Comparison of ENCODE assay signal across 10 cellular contexts in genomic region chr17:78977992-78978973, GRCh38. TPM values are rescaled to one million over a fixed set of nuclear protein-coding genes. Genes with fewer than 3 reads are reported as not detected.
A peak's percentile ranks its signal among the peaks of the same experiment; 100 is the strongest.
DNase-seq lines count a peak whose midpoint lies in the region; ATAC-seq and TF ChIP-seq lines count a peak whose summit lies in the region.
"Had no signal": no experiment of that assay in that cellular context is flagged by ENCODE, and none has a peak within 500 bp of the region (broad histone marks: within the 10 kb centered on the region; RNA-seq: fewer than 3 reads in every experiment).

No MANE protein-coding gene starts in this region.

- no peak overlapping the region for H2AFZ ChIP-seq in PC-9
- H2AFZ ChIP-seq in osteoblast (ENCODE audit: low read length), result no peak overlapping the region

- no peaks in the 10 kb centered on the region; the same call in 1 of the 2 replicates for H4K20me1 ChIP-seq in PC-9 (ENCODE audit: insufficient read depth)
- H4K20me1 ChIP-seq in osteoblast (ENCODE audit: insufficient read depth, low read length), result peaks cover 4% of the 10 kb centered on the region

- in situ Hi-C loops in HAP-1 (cut with MboI; ENCODE audit: low sequenced_read_pairs), result loop anchor here (10.0 kb wide), 1 partner anchor 803 kb away; no protein-coding TSS in a partner anchor

- intact Hi-C loops in PC-9 (cut with micrococcal nuclease; ENCODE audit: unreplicated experiment), result loop anchor here (2.0 kb wide), 1 partner anchor 27 kb away; no protein-coding TSS in a partner anchor

- H3K4me1 ChIP-seq in HAP-1 (peaks cover 17% of the 10 kb centered on the region), PC-9 (replicated peaks; ENCODE audit: insufficient read depth) (peaks cover 21% of the 10 kb centered on the region), osteoblast (ENCODE audit: insufficient read depth, low read length) (peaks cover 37% of the 10 kb centered on the region)

- no TSS peak for BruUV-seq in PC-9 (replicated peaks; lab: Mats Ljungman, UMichigan)

- no peaks in the 10 kb centered on the region; the same call in 1 of the 2 replicates for H3F3A ChIP-seq in PC-9 (ENCODE audit: insufficient read depth, low read depth)

- TF ChIP-seq CTCF in PC-9 (conservative IDR thresholded peaks at IDR 0.05) (no peak), epithelial cell of proximal tubule (conservative IDR thresholded peaks at IDR 0.05; ENCODE audit: low read depth, low read length) (no peak), osteoblast (IDR thresholded peaks at IDR 0.05; ENCODE audit: extremely low read depth, low read depth, low read length) (no peak)

- H3K79me2 ChIP-seq in PC-9 (ENCODE audit: low read depth) (peaks cover 33% of the 10 kb centered on the region), osteoblast (ENCODE audit: insufficient read depth, low read length) (peaks cover 26% of the 10 kb centered on the region)

- DNase-seq in HAP-1 (ENCODE audit: low spot score in 2 of 2), result no peak
- DNase-seq in PC-9, result peak in 1 of 2 experiments; percentile 59
- DNase-seq in epithelial cell of proximal tubule (ENCODE audit: low read depth), result no peak
- DNase-seq in osteoblast (ENCODE audit: insufficient read length, low spot score, missing footprints), result peak; percentile 62
- no peak for DNase-seq in activated CD4-positive, CD25-positive, alpha-beta regulatory T cell treated with anti-CD3 and anti-CD28 coated beads, Interleukin-2, amount 50 U/mL, for 72 hours
- no peak for DNase-seq in NCI-H2171 treated with DMSO at 0.1 percent for 48 hours (lab: John Stamatoyannopoulos, UW)
- no peak for DNase-seq in NCI-H1105 (lab: John Stamatoyannopoulos, UW)
- DNase-seq: glutamatergic neuron; stimulated activated naive B cell treated with anti-CD40 and anti-IgM and Interleukin-4, amounts not matched to agents 10 μg/mL and 1 μg/mL and 100 μg/mL, for 72 hours had no signal

- no peak for ATAC-seq in GM19035 (IDR thresholded peaks at IDR 0.05; ENCODE audit: unreplicated experiment)
- ATAC-seq: stimulated activated naive B cell treated with anti-CD40 and anti-IgM and Interleukin-4, amounts not matched to agents 10 μg/mL and 1 μg/mL and 100 μg/mL, for 72 hours had no signal

- H3K4me3 ChIP-seq in HAP-1 (peak overlapping the region; percentile 40), PC-9 (peak overlapping the region; percentile 81), epithelial cell of proximal tubule (ENCODE audit: low read depth, low read length) (peak overlapping the region; percentile 64), osteoblast (ENCODE audit: insufficient read depth, low read length) (no peak overlapping the region)

- POLR2A ChIA-PET in PC-9 (lab: Charles Lee; ENCODE audit: unreplicated experiment), result interaction anchor here (0.6 kb wide), 3 partner anchors 21 to 137 kb away, joined by 3 to 10 read pairs (median 5); no protein-coding TSS in a partner anchor

- H3K4me2 ChIP-seq in PC-9, result peak overlapping the region; percentile 92
- H3K4me2 ChIP-seq in osteoblast (ENCODE audit: insufficient read depth, low read length), result peak overlapping the region; percentile 84

- CTCF ChIA-PET in PC-9 (lab: Charles Lee), result interaction anchor here (0.6 to 0.7 kb wide), 3 partner anchors 25 to 271 kb away, joined by 3 to 7 read pairs (median 5); no protein-coding TSS in a partner anchor

- H3K36me3 ChIP-seq in HAP-1 (replicated peaks) (peaks cover 43% of the 10 kb centered on the region), PC-9 (ENCODE audit: low read depth) (no peaks in the 10 kb centered on the region), osteoblast (ENCODE audit: insufficient read depth, low read length) (peaks cover 7% of the 10 kb centered on the region)

- H3K27me3 ChIP-seq in HAP-1 (ENCODE audit: low read depth) (no peaks in the 10 kb centered on the region), PC-9 (ENCODE audit: insufficient read depth, low read depth) (no peaks in the 10 kb centered on the region), osteoblast (ENCODE audit: insufficient read depth, low read length) (no peaks in the 10 kb centered on the region)

- no peak overlapping the region for H3K27ac ChIP-seq in PC-9
- no peak overlapping the region for H3K27ac ChIP-seq in osteoblast (ENCODE audit: low read depth, low read length)

- no peaks in the 10 kb centered on the region for H3K9me3 ChIP-seq in HAP-1
- H3K9me3 ChIP-seq in PC-9 (ENCODE audit: insufficient read depth, low read depth), result no peaks in the 10 kb centered on the region
- no peaks in the 10 kb centered on the region for H3K9me3 ChIP-seq in osteoblast (ENCODE audit: low read depth, low read length)

- H3K9me2 ChIP-seq in PC-9 (ENCODE audit: insufficient read depth), result no peaks in the 10 kb centered on the region

RNA-seq across cellular contexts. Expression of gene LGALS3BP, which starts 1.4 kb away (rescaled TPM):
- 507 and 685 TPM in 2 replicates for total RNA-seq in PC-9 (2021)
- 258 and 338 TPM in 2 replicates for total RNA-seq in epithelial cell of proximal tubule
- total RNA-seq in osteoblast, result 388 and 457 TPM in 2 replicates

RNA-seq across cellular contexts. Expression of gene CANT1, which starts 31.3 kb away (rescaled TPM):
- total RNA-seq in PC-9 (2021), result 116 and 183 TPM in 2 replicates
- total RNA-seq in epithelial cell of proximal tubule, result 50.9 and 60.3 TPM in 2 replicates
- total RNA-seq in osteoblast, result 49.2 and 51.3 TPM in 2 replicates

RNA-seq across cellular contexts. Expression of gene C1QTNF1, which starts 45.7 kb away (rescaled TPM):
- total RNA-seq in PC-9 (2021), result 3.4 and 3.9 TPM in 2 replicates
- 2.1 and 2.2 TPM in 2 replicates for total RNA-seq in epithelial cell of proximal tubule
- 13.8 and 14.4 TPM in 2 replicates for total RNA-seq in osteoblast

RNA-seq across cellular contexts. Expression of gene TIMP2, which starts 53.1 kb away (rescaled TPM):
- total RNA-seq in PC-9 (2021) (90.5 and 114 TPM in 2 replicates), epithelial cell of proximal tubule (64.9 and 78.3 TPM in 2 replicates), osteoblast (164 and 171 TPM in 2 replicates)
